In the genomic region with DNA sequence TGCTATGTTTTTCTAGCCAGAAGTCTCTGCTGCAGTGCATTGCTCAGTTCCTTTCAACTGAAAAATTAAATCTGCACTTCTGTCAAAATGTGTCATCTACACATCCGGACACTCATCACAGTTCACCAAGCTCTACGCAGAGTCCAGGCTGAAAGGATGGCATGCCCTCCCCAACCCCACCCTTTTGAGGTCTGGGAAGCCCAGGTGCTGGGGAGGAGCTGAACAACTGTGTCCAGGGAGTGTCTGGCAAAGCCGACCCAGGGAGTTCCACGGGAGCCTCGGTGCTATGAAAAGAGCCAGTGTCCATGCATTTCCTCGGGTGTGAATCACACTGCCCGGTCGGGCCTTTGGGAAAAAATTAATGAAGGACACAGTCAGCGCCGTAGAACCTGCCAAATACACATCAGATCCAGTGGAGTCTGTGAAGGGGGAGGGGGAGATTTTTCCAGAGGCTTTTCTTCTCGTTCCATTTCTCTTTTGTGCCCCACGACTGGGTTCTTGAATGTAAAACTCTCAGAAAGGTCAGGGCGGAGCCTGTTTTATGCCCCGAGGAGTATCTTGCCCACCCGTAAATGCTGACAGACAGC, we compare ENCODE assay signal across 8 cellular contexts. TPM values are rescaled to one million over a fixed set of nuclear protein-coding genes. Genes with fewer than 3 reads are reported as not detected.
DNase-seq lines count a peak whose midpoint lies in the region; ATAC-seq, FAIRE-seq and TF ChIP-seq lines count a peak whose summit lies in the region.

No MANE protein-coding gene starts in this region.

- no peak for TF ChIP-seq POLR2A in heart left ventricle (IDR thresholded peaks at IDR 0.05)

- H3K9me3 ChIP-seq in PC-3 (ENCODE audit: low read length) (no peaks in the 10 kb centered on the region), adipocyte (ENCODE audit: control insufficient read depth, low read length) (no peaks in the 10 kb centered on the region), heart left ventricle (no peaks in the 10 kb centered on the region), pancreas (no peaks in the 10 kb centered on the region)

- ATAC-seq in PC-3, result peak; percentile 66
- ATAC-seq in heart left ventricle, result peak in 3 of 4 donors; percentile 13 to 49 (median 42)
- ATAC-seq in pancreas, result peak; percentile 53 to 66 (median 61)
- no peak for ATAC-seq in GM21825 (IDR thresholded peaks at IDR 0.05; ENCODE audit: unreplicated experiment)

- peak overlapping the region; percentile 97 for H2AFZ ChIP-seq in PC-3 (ENCODE audit: low read length)

- CTCF ChIA-PET in AG04449 (lab: Yijun Ruan, JAX), result interaction anchor here (0.8 to 4.4 kb wide), 4 partner anchors 10 to 709 kb away, joined by 3 to 40 read pairs (median 4); no protein-coding TSS in a partner anchor
- CTCF ChIA-PET in PC-3 (lab: Charles Lee), result interaction anchor here (0.5 kb wide), 1 partner anchor 731 kb away, joined by 3 read pairs; no protein-coding TSS in a partner anchor

- H3K27me3 ChIP-seq in PC-3 (ENCODE audit: low read length) (peaks cover 28% of the 10 kb centered on the region), adipocyte (replicated peaks; ENCODE audit: control insufficient read depth, insufficient read depth, low read length) (no peaks in the 10 kb centered on the region), heart left ventricle (peaks cover 0 to 12% (median 0%) of the 10 kb centered on the region in 9 donors), pancreas (no peaks in the 10 kb centered on the region)

- H3K9ac ChIP-seq in PC-3 (ENCODE audit: low read length) (peak overlapping the region; percentile 73), adipocyte (ENCODE audit: low read length) (peak overlapping the region; percentile 88)

- POLR2A ChIA-PET in AG04449 (lab: Yijun Ruan, JAX), result interaction anchor here (1.6 kb wide), 1 partner anchor 96 kb away, joined by 3 read pairs; no protein-coding TSS in a partner anchor
- POLR2A ChIA-PET in PC-3 (lab: Charles Lee; ENCODE audit: unreplicated experiment), result interaction anchor here (0.6 kb wide), 1 partner anchor 435 kb away, joined by 3 read pairs; no protein-coding TSS in a partner anchor

- BruUV-seq in PC-3 (replicated peaks; lab: Mats Ljungman, UMichigan), result TSS peak; percentile 89

- peaks cover 37% of the 10 kb centered on the region for H3K79me2 ChIP-seq in PC-3 (ENCODE audit: low read length)

- intact Hi-C loops in PC-3 (cut with micrococcal nuclease) (loop anchor here (5.0 to 10.0 kb wide), 3 partner anchors 170 to 998 kb away; no protein-coding TSS in a partner anchor), heart left ventricle (cut with DNase I) (loop anchor here in 3 of 10 donors (10.0 kb wide), 1 partner anchor 92 kb away; no protein-coding TSS in a partner anchor), pancreas (cut with DNase I) (no loop called here)

- FAIRE-seq in pancreas (lab: Jason Lieb, UNC), result no peak

- peak overlapping the region; percentile 95 for H3K4me2 ChIP-seq in PC-3 (ENCODE audit: low read length)

- H3K36me3 ChIP-seq in PC-3 (ENCODE audit: low read depth, low read length) (no peaks in the 10 kb centered on the region), adipocyte (ENCODE audit: control insufficient read depth, insufficient read depth, low read length, severe bottlenecking) (no peaks in the 10 kb centered on the region), heart left ventricle (no peaks in the 10 kb centered on the region), pancreas (no peaks in the 10 kb centered on the region)

- H3K4me3 ChIP-seq in AG04449 (ENCODE audit: low read depth, low read length), result peak overlapping the region; percentile 70
- peak overlapping the region; percentile 88 for H3K4me3 ChIP-seq in PC-3 (ENCODE audit: low read length)
- H3K4me3 ChIP-seq in adipocyte (ENCODE audit: low read length), result peak overlapping the region; percentile 90
- peak overlapping the region; percentile 58 to 90 (median 70) for H3K4me3 ChIP-seq in heart left ventricle
- H3K4me3 ChIP-seq in pancreas, result peak overlapping the region; percentile 36 to 86 (median 79)

- H3K27ac ChIP-seq in PC-3 (ENCODE audit: low read length) (peak overlapping the region; percentile 64), heart left ventricle (peak overlapping the region in 8 of 12 donors; percentile 13 to 80 (median 58)), pancreas (peak overlapping the region; percentile 88 to 93 (median 88))

- H3K4me1 ChIP-seq in PC-3 (ENCODE audit: insufficient read depth, low read length) (peaks cover 18% of the 10 kb centered on the region), adipocyte (ENCODE audit: control insufficient read depth, insufficient read depth, low read length) (peaks cover 16% of the 10 kb centered on the region), heart left ventricle (peaks cover 0 to 20% (median 9%) of the 10 kb centered on the region in 12 donors), pancreas (peaks cover 9 to 15% (median 12%) of the 10 kb centered on the region in 3 donors)

- no peaks in the 10 kb centered on the region for H3F3A ChIP-seq in PC-3 (ENCODE audit: low read length, unreplicated experiment)

- DNase-seq in AG04449 (ENCODE audit: low read depth, low spot score), result no peak
- peak; percentile 45 for DNase-seq in GM20000 (ENCODE audit: low spot score)
- DNase-seq in PC-3, result peak; percentile 82
- DNase-seq in adipocyte (ENCODE audit: low read depth), result peak; percentile 60
- peak; percentile 7 to 58 (median 40) for DNase-seq in heart left ventricle
- peak; percentile 46 to 68 (median 58) for DNase-seq in pancreas
- DNase-seq in SIG-M5 (lab: John Stamatoyannopoulos, UW), result no peak

- H4K20me1 ChIP-seq in PC-3 (ENCODE audit: low read length), result peaks cover 18% of the 10 kb centered on the region

- no peak for TF ChIP-seq CTCF in AG04449 (IDR thresholded peaks at IDR 0.05; ENCODE audit: insufficient read depth, low read length, missing control alignments)
- TF ChIP-seq CTCF in GM20000 (IDR thresholded peaks at IDR 0.05; ENCODE audit: extremely low read depth, missing control alignments), result no peak
- no peak for TF ChIP-seq CTCF in PC-3 (conservative IDR thresholded peaks at IDR 0.05; ENCODE audit: low read depth, low read length)
- no peak for TF ChIP-seq CTCF in heart left ventricle (IDR thresholded peaks at IDR 0.05)
- no peak for TF ChIP-seq CTCF in pancreas (IDR thresholded peaks at IDR 0.05)

- 1 to 4% (median 2%) methylated on average over 15 of the region's 15 CpGs for WGBS in heart left ventricle, 4 donors
- WGBS in pancreas, 2 donors, result 1% methylated on average over 15 of the region's 15 CpGs

- H3K9me2 ChIP-seq in PC-3 (replicated peaks; ENCODE audit: low read length), result no peaks in the 10 kb centered on the region

RNA-seq across cellular contexts. Expression of a gene that starts 0.7 kb away (rescaled TPM):
- total RNA-seq in PC-3 (2014; rRNA removed) (10.8 and 15.3 TPM in 2 replicates), heart left ventricle (10 to 100 TPM in 1 of 9 donors, 1 to 10 TPM in 8; 1.7 to 12.8 (median 5.6) TPM), pancreas (10 to 100 TPM; 26.4 to 36.7 (median 34.5) TPM)
- polyA plus RNA-seq in heart left ventricle (1 to 10 TPM in 1 of 2 donors, under 1 TPM in 1; 0.46 to 3.0 TPM), pancreas (1 to 10 TPM; 4.1 to 9.9 TPM)

Comparison
In these comparisons a context has a peak if more than half of its experiments do, and no peak if none do; other contexts are left out.
1. DNase-seq: peak in GM20000 (single experiment), PC-3 (single experiment), adipocyte (single experiment), heart left ventricle (5 of 5) and pancreas (6 of 6); none in AG04449 (single experiment) and SIG-M5 (single experiment).
2. Peak in every context shown above with its lines, with median percentiles within 50 percentile points of each other: H3K4me3 ChIP-seq and H3K27ac ChIP-seq.